Comparison of ENCODE assay signal across 19 cellular contexts in genomic region chr1:154727409-154727808, GRCh38.
"Had no signal": no experiment of that assay in that cellular context is flagged by ENCODE, and none has a peak within 500 bp of the region (broad histone marks: within the 10 kb centered on the region; RNA-seq: fewer than 3 reads in every experiment).

No MANE protein-coding gene starts in this region.

- H3K9me3 Mint-ChIP-seq: activated naive CD4-positive, alpha-beta T cell treated with anti-CD3 and anti-CD28 coated beads, Interleukin-2, amount 50 U/mL, for 24 hours; central memory CD8-positive, alpha-beta T cell; nephron progenitor cell; stimulated activated effector memory CD8-positive, alpha-beta T cell treated with anti-CD3 and anti-CD28 coated beads, Interleukin-12 subunit alpha, Interleukin-12 subunit beta, amount 100 ng/mL, for 72 hours had no signal

- H3K36me3 Mint-ChIP-seq: activated naive CD4-positive, alpha-beta T cell treated with anti-CD3 and anti-CD28 coated beads, Interleukin-2, amount 50 U/mL, for 24 hours; stimulated activated effector memory CD8-positive, alpha-beta T cell treated with anti-CD3 and anti-CD28 coated beads, Interleukin-12 subunit alpha, Interleukin-12 subunit beta, amount 100 ng/mL, for 72 hours had no signal

- ATAC-seq: activated CD8-positive, alpha-beta memory T cell treated with anti-CD3 and anti-CD28 coated beads, Interleukin-2, amount 10 ng/mL, durations not matched to agents 7 days and 5 days; body of pancreas; left lung; sciatic nerve; stimulated activated effector memory CD8-positive, alpha-beta T cell treated with anti-CD3 and anti-CD28 coated beads, Interleukin-12 subunit alpha, Interleukin-12 subunit beta, amount 100 ng/mL, for 72 hours had no signal

- FAIRE-seq: keratinocyte had no signal

- H3K27ac Mint-ChIP-seq: activated CD8-positive, alpha-beta memory T cell treated with anti-CD3 and anti-CD28 coated beads, Interleukin-2, amount 10 ng/mL, durations not matched to agents 7 days and 5 days; activated naive CD4-positive, alpha-beta T cell treated with anti-CD3 and anti-CD28 coated beads, Interleukin-2, amount 50 U/mL, for 24 hours; nephron progenitor cell; stimulated activated effector memory CD8-positive, alpha-beta T cell treated with anti-CD3 and anti-CD28 coated beads, Interleukin-12 subunit alpha, Interleukin-12 subunit beta, amount 100 ng/mL, for 72 hours had no signal

- H3K4me3 Mint-ChIP-seq: activated CD8-positive, alpha-beta memory T cell treated with anti-CD3 and anti-CD28 coated beads, Interleukin-2, amount 10 ng/mL, durations not matched to agents 7 days and 5 days; activated naive CD4-positive, alpha-beta T cell treated with anti-CD3 and anti-CD28 coated beads, Interleukin-2, amount 50 U/mL, for 24 hours; central memory CD8-positive, alpha-beta T cell; nephron progenitor cell; stimulated activated effector memory CD8-positive, alpha-beta T cell treated with anti-CD3 and anti-CD28 coated beads, Interleukin-12 subunit alpha, Interleukin-12 subunit beta, amount 100 ng/mL, for 72 hours had no signal

- DNase-seq: activated CD4-positive, alpha-beta T cell treated with anti-CD3 and anti-CD28 coated beads, Interleukin-2, amount 50 U/mL, for 48 hours; activated CD8-positive, alpha-beta memory T cell treated with anti-CD3 and anti-CD28 coated beads, Interleukin-2, amount 10 ng/mL, durations not matched to agents 7 days and 5 days; activated T-cell treated with anti-CD3 and anti-CD28 coated beads, Interleukin-2, amount 50 U/mL, for 1 hour; adrenal gland; body of pancreas; effector memory CD4-positive, alpha-beta T cell; left lung; mammary epithelial cell; nephron progenitor cell; Right ventricle myocardium superior; SK-N-SH; T-helper 1 cell; T1000; thyroid gland had no signal

- H3K4me1 Mint-ChIP-seq: central memory CD8-positive, alpha-beta T cell had no signal

- H3K27me3 Mint-ChIP-seq: activated naive CD4-positive, alpha-beta T cell treated with anti-CD3 and anti-CD28 coated beads, Interleukin-2, amount 50 U/mL, for 24 hours had no signal
